8 cellular contexts compared by ENCODE assay signal in genomic region chr10:101042667-101043355, GRCh38.
DNase-seq lines count a peak whose midpoint lies in the region; ATAC-seq and TF ChIP-seq lines count a peak whose summit lies in the region.

No MANE protein-coding gene starts in this region.

- peaks cover 4% of the 10 kb centered on the region for H3K36me3 Mint-ChIP-seq in nephron (ENCODE audit: low read depth)

- H4K20me1 ChIP-seq in DOHH2 (ENCODE audit: control insufficient read depth, insufficient read depth, low read depth, low read length): no peaks in the 10 kb centered on the region

- H3K36me3 ChIP-seq in DOHH2 (ENCODE audit: control insufficient read depth, low read length): no peaks in the 10 kb centered on the region

- no peaks in the 10 kb centered on the region for H3K9me3 ChIP-seq in DOHH2 (ENCODE audit: control insufficient read depth, insufficient read depth, low read length)

- H3K4me2 ChIP-seq in DOHH2 (ENCODE audit: low read length): peak overlapping the region; percentile 87

- H3K27ac ChIP-seq in DOHH2 (ENCODE audit: low read depth, low read length): no peak overlapping the region

- ATAC-seq in GM21825 (IDR thresholded peaks at IDR 0.05; ENCODE audit: unreplicated experiment): peak; percentile 95
- peak; percentile 97 for ATAC-seq in stimulated activated naive CD8-positive, alpha-beta T cell treated with anti-CD3 and anti-CD28 coated beads, Interleukin-15, Interleukin-2, amounts not matched to agents 100 U/mL and 50 U/mL, for 24 hours

- peaks cover 15% of the 10 kb centered on the region for H3K4me1 ChIP-seq in DOHH2 (ENCODE audit: control insufficient read depth, low read length)

- peak overlapping the region; percentile 79 for H3K4me3 ChIP-seq in DOHH2 (ENCODE audit: low read length)
- peak overlapping the region; percentile 63 for H3K4me3 ChIP-seq in fibroblast of pulmonary artery (replicated peaks; ENCODE audit: low read depth, low read length)

- peak; percentile 98 for DNase-seq in Kasumi-1 (lab: John Stamatoyannopoulos, UW)
- DNase-seq in RPMI8226: peak; percentile 94
- peak; percentile 79 for DNase-seq in activated T-helper 9 cell treated with anti-CD3 and anti-CD28 coated beads, Interleukin-2, amount 50 U/mL, for 16 hours (ENCODE audit: low read depth)
- DNase-seq in fibroblast of pulmonary artery (ENCODE audit: low read depth): peak; percentile 97
- peak; percentile 93 for DNase-seq in stimulated activated naive CD8-positive, alpha-beta T cell treated with anti-CD3 and anti-CD28 coated beads, Interleukin-15, Interleukin-2, amounts not matched to agents 100 U/mL and 50 U/mL, for 24 hours

- peak overlapping the region; percentile 97 to 100 (median 99) for H3K27ac Mint-ChIP-seq in nephron

- peaks cover 4% of the 10 kb centered on the region for H3F3A ChIP-seq in DOHH2 (ENCODE audit: control insufficient read depth, insufficient read depth)

- H3K9me3 Mint-ChIP-seq in nephron: no peaks in the 10 kb centered on the region

- peaks cover 43% of the 10 kb centered on the region for H3K4me1 Mint-ChIP-seq in nephron

- H3K9me2 ChIP-seq in DOHH2 (replicated peaks; ENCODE audit: control insufficient read depth, low read length): no peaks in the 10 kb centered on the region

- peaks cover 7% of the 10 kb centered on the region; the same call in 1 of the 2 replicates for H3K27me3 ChIP-seq in DOHH2 (ENCODE audit: control insufficient read depth, low read length)

- peak overlapping the region; percentile 87 to 92 (median 91) for H3K4me3 Mint-ChIP-seq in nephron

- TF ChIP-seq CTCF in DOHH2 (IDR thresholded peaks at IDR 0.05; ENCODE audit: low read depth, low read length, poor library complexity, severe bottlenecking) (no peak), fibroblast of pulmonary artery (IDR thresholded peaks at IDR 0.05; ENCODE audit: low read length, missing control alignments) (no peak), nephron (IDR thresholded peaks at IDR 0.05; ENCODE audit: unreplicated experiment in 3 of 3) (no peak)

- peaks cover 35% of the 10 kb centered on the region for H3K27me3 Mint-ChIP-seq in nephron (ENCODE audit: low read depth)

- H3K79me2 ChIP-seq in DOHH2 (ENCODE audit: control insufficient read depth, low read length): no peaks in the 10 kb centered on the region
